ENCODE assay signal across 10 cellular contexts in genomic region chrX:13691845-13692334, GRCh38. TPM values are rescaled to one million over a fixed set of nuclear protein-coding genes. Genes with fewer than 3 reads are reported as not detected.
A peak's percentile ranks its signal among the peaks of the same experiment; 100 is the strongest.
DNase-seq lines count a peak whose midpoint lies in the region; TF ChIP-seq lines count a peak whose summit lies in the region.
"Had no signal": no experiment of that assay in that cellular context is flagged by ENCODE, and none has a peak within 500 bp of the region (broad histone marks: within the 10 kb centered on the region; RNA-seq: fewer than 3 reads in every experiment).

No MANE protein-coding gene starts in this region.

- H3K36me3 ChIP-seq in DOHH2 (ENCODE audit: control insufficient read depth, low read length): peaks cover 14% of the 10 kb centered on the region
- no peaks in the 10 kb centered on the region for H3K36me3 ChIP-seq in colonic mucosa
- H3K36me3 ChIP-seq: heart left ventricle had no signal

- H3K4me1 Mint-ChIP-seq in brain (peaks cover 72% of the 10 kb centered on the region), progenitor cell of endocrine pancreas (ENCODE audit: low read depth) (peaks cover 28% of the 10 kb centered on the region)

- H3K4me2 ChIP-seq in DOHH2 (ENCODE audit: low read length): peak overlapping the region; percentile 80

- peak overlapping the region in 2 of 5 experiments; percentile 40 to 60 for H3K27ac Mint-ChIP-seq in brain
- peak overlapping the region; percentile 76 for H3K27ac Mint-ChIP-seq in progenitor cell of endocrine pancreas
- H3K27ac Mint-ChIP-seq: mesothelial cell of epicardium had no signal

- no peaks in the 10 kb centered on the region for H3K9me3 Mint-ChIP-seq in brain
- peaks cover 18% of the 10 kb centered on the region for H3K9me3 Mint-ChIP-seq in progenitor cell of endocrine pancreas (ENCODE audit: low read depth)

- intact Hi-C loops in colonic mucosa (cut with DNase I): no loop called here

- H3K27ac ChIP-seq in DOHH2 (ENCODE audit: low read depth, low read length) (peak overlapping the region; percentile 37), colonic mucosa (no peak overlapping the region)
- H3K27ac ChIP-seq: heart left ventricle had no signal

- H3K27me3 ChIP-seq in DOHH2 (ENCODE audit: control insufficient read depth, low read length): no peaks in the 10 kb centered on the region
- H3K27me3 ChIP-seq in colonic mucosa: peaks cover 7% of the 10 kb centered on the region

- peaks cover 4% of the 10 kb centered on the region for H3K27me3 Mint-ChIP-seq in brain
- H3K27me3 Mint-ChIP-seq in progenitor cell of endocrine pancreas: peaks cover 3% of the 10 kb centered on the region

- H3F3A ChIP-seq in DOHH2 (ENCODE audit: control insufficient read depth, insufficient read depth): no peaks in the 10 kb centered on the region; the same call in 1 of the 2 replicates

- H3K79me2 ChIP-seq in DOHH2 (ENCODE audit: control insufficient read depth, low read length): peaks cover 83% of the 10 kb centered on the region

- DNase-seq in HT1080 (ENCODE audit: low read depth) (peak; percentile 7), progenitor cell of endocrine pancreas (ENCODE audit: low spot score, unreplicated experiment) (no peak), GOT3 (lab: John Stamatoyannopoulos, UW) (no peak), colonic mucosa (no peak), NCI-H1694 (lab: John Stamatoyannopoulos, UW) (no peak)
- DNase-seq: GF-D8, heart left ventricle had no signal

- peak overlapping the region; percentile 30 to 73 (median 41) for H3K4me3 Mint-ChIP-seq in brain
- no peak overlapping the region for H3K4me3 Mint-ChIP-seq in progenitor cell of endocrine pancreas (ENCODE audit: low read depth)
- H3K4me3 Mint-ChIP-seq: mesothelial cell of epicardium had no signal

- H3K4me3 ChIP-seq in DOHH2 (ENCODE audit: low read length) (peak overlapping the region; percentile 44), colonic mucosa (no peak overlapping the region)

- H3K9ac ChIP-seq in colonic mucosa (ENCODE audit: low read depth in 2 of 2, low read length in 2 of 2): no peak overlapping the region

- no peaks in the 10 kb centered on the region for H3K9me2 ChIP-seq in DOHH2 (replicated peaks; ENCODE audit: control insufficient read depth, low read length)

- H3K4me1 ChIP-seq in DOHH2 (ENCODE audit: control insufficient read depth, low read length): peaks cover 83% of the 10 kb centered on the region
- no peaks in the 10 kb centered on the region for H3K4me1 ChIP-seq in colonic mucosa

- H3K36me3 Mint-ChIP-seq in brain (peaks cover 11% of the 10 kb centered on the region), progenitor cell of endocrine pancreas (ENCODE audit: insufficient read depth) (peaks cover 5% of the 10 kb centered on the region)
- H3K36me3 Mint-ChIP-seq: mesothelial cell of epicardium had no signal

- H4K20me1 ChIP-seq in DOHH2 (ENCODE audit: control insufficient read depth, insufficient read depth, low read depth, low read length): no peaks in the 10 kb centered on the region

- TF ChIP-seq CTCF in DOHH2 (IDR thresholded peaks at IDR 0.05; ENCODE audit: low read depth, low read length, poor library complexity, severe bottlenecking) (no peak), brain (conservative IDR thresholded peaks at IDR 0.05) (no peak), progenitor cell of endocrine pancreas (IDR thresholded peaks at IDR 0.05; ENCODE audit: unreplicated experiment) (no peak), colonic mucosa (IDR thresholded peaks at IDR 0.05) (no peak)

- H3K9me3 ChIP-seq in DOHH2 (ENCODE audit: control insufficient read depth, insufficient read depth, low read length): no peaks in the 10 kb centered on the region
- H3K9me3 ChIP-seq in colonic mucosa: no peaks in the 10 kb centered on the region
- H3K9me3 ChIP-seq: heart left ventricle had no signal

RNA-seq across cellular contexts. Expression of gene RAB9A, which starts 3.0 kb away (rescaled TPM):
- total RNA-seq in HT1080 (2014; rRNA removed; shearing (Covaris generic)): 15.9 and 17.1 TPM in 2 replicates
- polyA plus RNA-seq in HT1080 (2015; cell fraction: cytosol; rRNA removed): 21.9 and 26.0 TPM in 2 replicates
- 11.4 and 12.9 TPM in 2 replicates for polyA plus RNA-seq in HT1080 (2015; cell fraction: nucleus; rRNA removed)
- polyA plus RNA-seq in brain (ENCODE audit: insufficient read depth, low read depth, low replicate concordance): 21.7 TPM
- total RNA-seq in progenitor cell of endocrine pancreas: 17.6 and 20.5 TPM in 2 replicates
- 10 to 100 TPM; 23.0 to 67.1 TPM for total RNA-seq in colonic mucosa

RNA-seq across cellular contexts. Expression of gene TCEANC, which starts 38.9 kb away (rescaled TPM):
- total RNA-seq in HT1080 (2014; rRNA removed; shearing (Covaris generic)): 0.29 and 0.77 TPM in 2 replicates
- 0.71 and 0.81 TPM in 2 replicates for polyA plus RNA-seq in HT1080 (2015; cell fraction: cytosol; rRNA removed)
- 0.63 and 1.3 TPM in 2 replicates for polyA plus RNA-seq in HT1080 (2015; cell fraction: nucleus; rRNA removed)
- 3.2 TPM for polyA plus RNA-seq in brain (ENCODE audit: insufficient read depth, low read depth, low replicate concordance)
- total RNA-seq in progenitor cell of endocrine pancreas (3.0 and 4.1 TPM in 2 replicates), colonic mucosa (1 to 10 TPM; 2.9 to 3.5 TPM)

RNA-seq across cellular contexts. Expression of gene TRAPPC2, which starts 42.5 kb away (rescaled TPM):
- 8.6 and 10.4 TPM in 2 replicates for total RNA-seq in HT1080 (2014; rRNA removed; shearing (Covaris generic))
- 8.8 and 12.3 TPM in 2 replicates for polyA plus RNA-seq in HT1080 (2015; cell fraction: cytosol; rRNA removed)
- 14.7 and 20.2 TPM in 2 replicates for polyA plus RNA-seq in HT1080 (2015; cell fraction: nucleus; rRNA removed)
- 6.6 TPM for polyA plus RNA-seq in brain (ENCODE audit: insufficient read depth, low read depth, low replicate concordance)
- 22.6 and 23.4 TPM in 2 replicates for total RNA-seq in progenitor cell of endocrine pancreas
- total RNA-seq in colonic mucosa: 10 to 100 TPM; 20.4 to 20.9 TPM

RNA-seq across cellular contexts. Expression of gene OFD1, which starts 42.7 kb away (rescaled TPM):
- 5.6 and 5.9 TPM in 2 replicates for total RNA-seq in HT1080 (2014; rRNA removed; shearing (Covaris generic))
- polyA plus RNA-seq in HT1080 (2015; cell fraction: cytosol; rRNA removed): 3.0 and 5.3 TPM in 2 replicates
- polyA plus RNA-seq in HT1080 (2015; cell fraction: nucleus; rRNA removed): 23.7 and 26.0 TPM in 2 replicates
- 6.7 TPM for polyA plus RNA-seq in brain (ENCODE audit: insufficient read depth, low read depth, low replicate concordance)
- 58.5 and 65.4 TPM in 2 replicates for total RNA-seq in progenitor cell of endocrine pancreas
- 10 to 100 TPM; 29.9 to 35.5 TPM for total RNA-seq in colonic mucosa
